1 cellular context compared by ENCODE assay signal in genomic region chr17:740240-741055, GRCh38.
TF ChIP-seq lines count a peak whose summit lies in the region.

No MANE protein-coding gene starts in this region.

TF ChIP-seq in GM12878, 131 proteins besides CTCF, POLR2A, EP300 and RAD21 (continued from another document):
- TF ChIP-seq, protein P1, sequence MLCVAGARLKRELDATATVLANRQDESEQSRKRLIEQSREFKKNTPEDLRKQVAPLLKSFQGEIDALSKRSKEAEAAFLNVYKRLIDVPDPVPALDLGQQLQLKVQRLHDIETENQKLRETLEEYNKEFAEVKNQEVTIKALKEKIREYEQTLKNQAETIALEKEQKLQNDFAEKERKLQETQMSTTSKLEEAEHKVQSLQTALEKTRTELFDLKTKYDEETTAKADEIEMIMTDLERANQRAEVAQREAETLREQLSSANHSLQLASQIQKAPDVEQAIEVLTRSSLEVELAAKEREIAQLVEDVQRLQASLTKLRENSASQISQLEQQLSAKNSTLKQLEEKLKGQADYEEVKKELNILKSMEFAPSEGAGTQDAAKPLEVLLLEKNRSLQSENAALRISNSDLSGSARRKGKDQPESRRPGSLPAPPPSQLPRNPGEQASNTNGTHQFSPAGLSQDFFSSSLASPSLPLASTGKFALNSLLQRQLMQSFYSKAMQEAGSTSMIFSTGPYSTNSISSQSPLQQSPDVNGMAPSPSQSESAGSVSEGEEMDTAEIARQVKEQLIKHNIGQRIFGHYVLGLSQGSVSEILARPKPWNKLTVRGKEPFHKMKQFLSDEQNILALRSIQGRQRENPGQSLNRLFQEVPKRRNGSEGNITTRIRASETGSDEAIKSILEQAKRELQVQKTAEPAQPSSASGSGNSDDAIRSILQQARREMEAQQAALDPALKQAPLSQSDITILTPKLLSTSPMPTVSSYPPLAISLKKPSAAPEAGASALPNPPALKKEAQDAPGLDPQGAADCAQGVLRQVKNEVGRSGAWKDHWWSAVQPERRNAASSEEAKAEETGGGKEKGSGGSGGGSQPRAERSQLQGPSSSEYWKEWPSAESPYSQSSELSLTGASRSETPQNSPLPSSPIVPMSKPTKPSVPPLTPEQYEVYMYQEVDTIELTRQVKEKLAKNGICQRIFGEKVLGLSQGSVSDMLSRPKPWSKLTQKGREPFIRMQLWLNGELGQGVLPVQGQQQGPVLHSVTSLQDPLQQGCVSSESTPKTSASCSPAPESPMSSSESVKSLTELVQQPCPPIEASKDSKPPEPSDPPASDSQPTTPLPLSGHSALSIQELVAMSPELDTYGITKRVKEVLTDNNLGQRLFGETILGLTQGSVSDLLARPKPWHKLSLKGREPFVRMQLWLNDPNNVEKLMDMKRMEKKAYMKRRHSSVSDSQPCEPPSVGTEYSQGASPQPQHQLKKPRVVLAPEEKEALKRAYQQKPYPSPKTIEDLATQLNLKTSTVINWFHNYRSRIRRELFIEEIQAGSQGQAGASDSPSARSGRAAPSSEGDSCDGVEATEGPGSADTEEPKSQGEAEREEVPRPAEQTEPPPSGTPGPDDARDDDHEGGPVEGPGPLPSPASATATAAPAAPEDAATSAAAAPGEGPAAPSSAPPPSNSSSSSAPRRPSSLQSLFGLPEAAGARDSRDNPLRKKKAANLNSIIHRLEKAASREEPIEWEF (IDR thresholded peaks at IDR 0.05; ENCODE audit: insufficient replicate concordance, low read depth, low read length) = no peak
- TF ChIP-seq ASH2L (IDR thresholded peaks at IDR 0.05; ENCODE audit: borderline replicate concordance, low read depth) = no peak
- TF ChIP-seq ZBTB4 (CRISPR knock-in tag; IDR thresholded peaks at IDR 0.05) = no peak
- no peak for TF ChIP-seq EGR1 (IDR thresholded peaks at IDR 0.05; ENCODE audit: borderline replicate concordance in 1 of 2, low read depth in 2 of 2, low read length in 2 of 2)
- TF ChIP-seq SIN3A (IDR thresholded peaks at IDR 0.05; ENCODE audit: low read depth, low read length) = peak; percentile 53; the same call in 1 of the 2 replicates
- no peak for TF ChIP-seq RB1 (IDR thresholded peaks at IDR 0.05; ENCODE audit: borderline replicate concordance)
- TF ChIP-seq RUNX3 (IDR thresholded peaks at IDR 0.05; ENCODE audit: low read length) = peak; percentile 85
- no peak for TF ChIP-seq SMAD1 (IDR thresholded peaks at IDR 0.05; ENCODE audit: low read depth, partially characterized antibody)
- TF ChIP-seq CBX3 (IDR thresholded peaks at IDR 0.05; ENCODE audit: borderline replicate concordance, low read depth) = no peak
- no peak for TF ChIP-seq STAT1 (conservative IDR thresholded peaks at IDR 0.05)
- peak; percentile 80 for TF ChIP-seq ATF7 (IDR thresholded peaks at IDR 0.05; ENCODE audit: low read depth)
- TF ChIP-seq NBN (IDR thresholded peaks at IDR 0.05) = peak; percentile 81; the same call in 1 of the 2 replicates
- no peak for TF ChIP-seq MYC (IDR thresholded peaks at IDR 0.05; ENCODE audit: insufficient read depth, insufficient read length, insufficient replicate concordance, low read length, severe bottlenecking)
TF ChIP-seq in GM12878: peak in this region for 35.
